Comparison of ENCODE assay signal across 29 cellular contexts in genomic region chr6:34959221-34959620, GRCh38.
"Had no signal": no experiment of that assay in that cellular context is flagged by ENCODE, and none has a peak within 500 bp of the region (broad histone marks: within the 10 kb centered on the region; RNA-seq: fewer than 3 reads in every experiment).

No MANE protein-coding gene starts in this region.

- H3K9me3 Mint-ChIP-seq: activated B cell treated with CpG ODN at 0.5 μM for 24 hours; activated CD4-positive, alpha-beta T cell treated with anti-CD3 and anti-CD28 coated beads, Interleukin-2, amount 10 ng/mL, durations not matched to agents 24 days and 14 days; activated naive CD4-positive, alpha-beta T cell treated with anti-CD3 and anti-CD28 coated beads, Interleukin-2, amount 50 U/mL, for 72 hours; activated naive CD8-positive, alpha-beta T cell treated with anti-CD3 and anti-CD28 coated beads, Interleukin-2, amount 50 U/mL, for 24 hours; activated T-cell treated with anti-CD3 and anti-CD28 coated beads, Interleukin-2, amount 50 U/mL, for 24 hours; activated T-helper 1 cell treated with anti-CD3 and anti-CD28 coated beads, Interleukin-12 subunit alpha, Interleukin-12 subunit beta, Interleukin-2, Interleukin-4 antibody, amounts not matched to agents 30 ng/mL and 10 ng/mL and 1 ng/mL, durations not matched to agents 14 hours and 24 hours and 36 hours; T-cell had no signal

- H3K27me3 Mint-ChIP-seq: activated B cell treated with CpG ODN at 0.5 μM for 24 hours; activated CD4-positive, alpha-beta T cell treated with anti-CD3 and anti-CD28 coated beads, Interleukin-2, amount 10 ng/mL, durations not matched to agents 24 days and 14 days; activated CD8-positive, alpha-beta memory T cell treated with anti-CD3 and anti-CD28 coated beads, Interleukin-2, amount 10 ng/mL, durations not matched to agents 7 days and 5 days; activated naive CD8-positive, alpha-beta T cell treated with anti-CD3 and anti-CD28 coated beads, Interleukin-2, amount 50 U/mL, for 24 hours; activated T-cell treated with anti-CD3 and anti-CD28 coated beads, Interleukin-2, amount 50 U/mL, for 24 hours; T-cell had no signal

- H3K36me3 Mint-ChIP-seq: activated CD8-positive, alpha-beta memory T cell treated with anti-CD3 and anti-CD28 coated beads, Interleukin-2, amount 10 ng/mL, durations not matched to agents 7 days and 5 days; activated naive CD4-positive, alpha-beta T cell treated with anti-CD3 and anti-CD28 coated beads, Interleukin-2, amount 50 U/mL, for 72 hours; T-cell had no signal

- H3K4me3 ChIP-seq: ascending aorta, body of pancreas, K562 had no signal

- H3K27ac Mint-ChIP-seq: activated B cell treated with CpG ODN at 0.5 μM for 24 hours; activated CD4-positive, alpha-beta T cell treated with anti-CD3 and anti-CD28 coated beads, Interleukin-2, amount 10 ng/mL, durations not matched to agents 24 days and 14 days; activated CD8-positive, alpha-beta memory T cell treated with anti-CD3 and anti-CD28 coated beads, Interleukin-2, amount 10 ng/mL, durations not matched to agents 7 days and 5 days; activated naive CD4-positive, alpha-beta T cell treated with anti-CD3 and anti-CD28 coated beads, Interleukin-2, amount 50 U/mL, for 72 hours; activated naive CD8-positive, alpha-beta T cell treated with anti-CD3 and anti-CD28 coated beads, Interleukin-2, amount 50 U/mL, for 24 hours; activated T-cell treated with anti-CD3 and anti-CD28 coated beads, Interleukin-2, amount 50 U/mL, for 24 hours; activated T-helper 1 cell treated with anti-CD3 and anti-CD28 coated beads, Interleukin-12 subunit alpha, Interleukin-12 subunit beta, Interleukin-2, Interleukin-4 antibody, amounts not matched to agents 30 ng/mL and 10 ng/mL and 1 ng/mL, durations not matched to agents 14 hours and 24 hours and 36 hours; T-cell had no signal

- H3K27me3 ChIP-seq: ascending aorta, body of pancreas had no signal

- H3K27ac ChIP-seq: ascending aorta, body of pancreas had no signal

- FAIRE-seq: bronchial epithelial cell, K562, RCC 7860, TTC549 had no signal

- H3K4me1 ChIP-seq: ascending aorta had no signal

- H3K9me3 ChIP-seq: ascending aorta had no signal

- ATAC-seq: activated CD8-positive, alpha-beta memory T cell treated with anti-CD3 and anti-CD28 coated beads, Interleukin-2, amount 10 ng/mL, durations not matched to agents 7 days and 5 days; activated naive CD4-positive, alpha-beta T cell treated with anti-CD3 and anti-CD28 coated beads, Interleukin-2, amount 50 U/mL, for 72 hours; activated naive CD8-positive, alpha-beta T cell treated with anti-CD3 and anti-CD28 coated beads, Interleukin-2, amount 50 U/mL, for 24 hours; body of pancreas; K562; T-cell had no signal

- H3K4me3 Mint-ChIP-seq: activated B cell treated with CpG ODN at 0.5 μM for 24 hours; activated CD4-positive, alpha-beta T cell treated with anti-CD3 and anti-CD28 coated beads, Interleukin-2, amount 10 ng/mL, durations not matched to agents 24 days and 14 days; activated CD8-positive, alpha-beta memory T cell treated with anti-CD3 and anti-CD28 coated beads, Interleukin-2, amount 10 ng/mL, durations not matched to agents 7 days and 5 days; activated naive CD8-positive, alpha-beta T cell treated with anti-CD3 and anti-CD28 coated beads, Interleukin-2, amount 50 U/mL, for 24 hours; activated T-cell treated with anti-CD3 and anti-CD28 coated beads, Interleukin-2, amount 50 U/mL, for 24 hours; activated T-helper 1 cell treated with anti-CD3 and anti-CD28 coated beads, Interleukin-12 subunit alpha, Interleukin-12 subunit beta, Interleukin-2, Interleukin-4 antibody, amounts not matched to agents 30 ng/mL and 10 ng/mL and 1 ng/mL, durations not matched to agents 14 hours and 24 hours and 36 hours; T-cell had no signal

- DNase-seq: activated B cell treated with CpG ODN at 0.5 μM for 24 hours; activated CD4-positive, alpha-beta T cell treated with anti-CD3 and anti-CD28 coated beads for 1 hour; activated CD4-positive, alpha-beta T cell treated with anti-CD3 and anti-CD28 coated beads, Interleukin-2, amount 10 ng/mL, durations not matched to agents 24 days and 14 days; activated CD4-positive, alpha-beta T cell treated with anti-CD3 and anti-CD28 coated beads, Interleukin-2, amount 50 U/mL, for 48 hours; activated CD8-positive, alpha-beta memory T cell treated with anti-CD3 and anti-CD28 coated beads, Interleukin-2, amount 10 ng/mL, durations not matched to agents 7 days and 5 days; activated effector memory CD4-positive, alpha-beta T cell treated with Interleukin-2 at 50 U/mL for 16 hours; activated naive CD4-positive, alpha-beta T cell; activated naive CD8-positive, alpha-beta T cell treated with anti-CD3 and anti-CD28 coated beads, Interleukin-2, amount 50 U/mL, for 24 hours; activated T-cell treated with anti-CD3 and anti-CD28 coated beads, Interleukin-2, amount 50 U/mL, for 24 hours; amniotic stem cell; body of pancreas; Kasumi-1; NCI-H1048; NCI-H146; NCI-H187 treated with DMSO at 0.1 percent for 48 hours; NCI-H2081 treated with DMSO at 0.1 percent for 48 hours; NCI-H446; NCI-H524; SIG-M5; T-cell; T-helper 2 cell; T1000 had no signal
